ENCODE assay signal across 1 cellular context in genomic region chr6:144093658-144094057, GRCh38.
TF ChIP-seq lines count a peak whose summit lies in the region.

No MANE protein-coding gene starts in this region.

TF ChIP-seq in HepG2, 621 proteins besides CTCF, POLR2A, EP300 and RAD21:
- TF ChIP-seq NR2C2 (CRISPR knock-in tag; IDR thresholded peaks at IDR 0.05; ENCODE audit: borderline replicate concordance) = no peak
- peak; percentile 64; the same call in 1 of the 2 replicates for TF ChIP-seq ZNF770 (CRISPR knock-in tag; IDR thresholded peaks at IDR 0.05)
